Comparison of ENCODE assay signal across 8 cellular contexts in the genomic region with DNA sequence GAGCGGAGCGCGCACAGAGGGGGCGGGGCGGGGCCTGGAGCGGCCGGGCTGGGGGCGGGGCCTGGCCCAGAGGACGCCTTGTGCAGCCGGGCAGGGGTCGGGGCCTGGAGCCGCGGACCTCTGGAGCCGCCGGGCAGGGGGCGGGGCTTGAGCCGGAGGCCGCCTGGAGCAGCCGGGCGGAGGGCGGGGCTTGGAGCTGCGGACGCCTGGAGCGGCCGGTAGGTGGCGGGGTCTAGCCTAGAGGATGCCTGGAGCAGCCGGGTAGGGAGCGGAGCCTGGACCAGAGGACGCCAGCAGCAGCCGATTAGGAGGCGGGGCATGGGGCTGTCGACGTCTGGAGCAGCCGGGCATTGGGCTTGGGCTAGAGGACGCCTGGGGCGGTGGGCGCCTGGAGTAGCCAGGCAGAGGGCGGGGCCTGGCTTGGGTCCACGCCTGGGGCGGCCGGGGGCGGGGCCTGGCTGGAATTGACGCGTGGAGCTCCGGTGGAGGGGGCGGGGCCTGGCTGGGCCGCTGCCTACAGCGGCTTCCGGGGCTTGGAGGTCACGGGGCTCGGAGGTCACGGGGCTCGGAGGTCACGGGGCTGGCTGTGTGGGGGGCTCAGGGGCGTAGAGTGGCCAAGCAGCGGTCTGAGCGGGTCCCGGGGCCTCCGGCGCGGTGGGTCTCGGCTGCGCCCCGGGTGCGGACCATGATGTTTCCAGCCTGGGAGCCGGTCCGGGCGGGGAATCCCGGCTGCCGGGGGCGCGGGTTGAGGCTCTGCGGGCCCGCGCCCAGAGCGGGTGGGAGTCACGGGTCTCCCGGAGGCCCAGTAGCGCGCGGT. TPM values are rescaled to one million over a fixed set of nuclear protein-coding genes. Genes with fewer than 3 reads are reported as not detected.
DNase-seq lines count a peak whose midpoint lies in the region; ATAC-seq and TF ChIP-seq lines count a peak whose summit lies in the region.

A gene (minus strand): TSS at position 13 of the 817 bp plus-strand sequence. CDS start 135 bp downstream, outside the sequence.

- H3K27ac Mint-ChIP-seq in Calu3 (ENCODE audit: unreplicated experiment), result peak within 1 kb of the TSS; percentile 89
- H3K27ac Mint-ChIP-seq in activated CD8-positive, alpha-beta memory T cell treated with anti-CD3 and anti-CD28 coated beads, Interleukin-2, amount 10 ng/mL, durations not matched to agents 7 days and 5 days, result peak within 1 kb of the TSS; percentile 91

- no peaks in the 10 kb centered on the region for H3K27me3 ChIP-seq in HUES48 (ENCODE audit: control insufficient read depth, insufficient read depth, low read length)
- no peaks in the 10 kb centered on the region for H3K27me3 ChIP-seq in NT2/D1 (ENCODE audit: insufficient read depth, insufficient read length)
- H3K27me3 ChIP-seq in endocrine pancreas (ENCODE audit: control insufficient read depth, insufficient read depth, low read length), result no peaks in the 10 kb centered on the region

- H3K9me3 ChIP-seq in HUES48 (ENCODE audit: control insufficient read depth, insufficient read depth, low read length), result no peaks in the 10 kb centered on the region
- H3K9me3 ChIP-seq in NT2/D1 (ENCODE audit: insufficient read depth, low read length), result no peaks in the 10 kb centered on the region
- no peaks in the 10 kb centered on the region for H3K9me3 ChIP-seq in endocrine pancreas (ENCODE audit: control insufficient read depth, low read length)

- CTCF ChIA-PET in Calu3 (lab: Charles Lee), result interaction anchor here (0.5 to 0.7 kb wide), 2 partner anchors 8 to 1465 kb away, joined by 4 to 7 read pairs; no protein-coding TSS in a partner anchor
- CTCF ChIA-PET in activated CD8-positive, alpha-beta memory T cell treated with anti-CD3 and anti-CD28 coated beads, Interleukin-2, amount 10 ng/mL, durations not matched to agents 7 days and 5 days (lab: Charles Lee), result interaction anchor here (0.7 to 2.6 kb wide), 21 partner anchors 9 to 353 kb away, joined by 3 to 15 read pairs (median 4); a partner anchor contains a TSS

- H3K27ac ChIP-seq in HUES48 (ENCODE audit: low read depth, low read length), result peak within 1 kb of the TSS; percentile 98

- peaks cover 23% of the 10 kb centered on the region for H3K4me1 ChIP-seq in HUES48 (ENCODE audit: control insufficient read depth, insufficient read depth, low read length)
- H3K4me1 ChIP-seq in NT2/D1 (ENCODE audit: insufficient read depth, insufficient read length), result peaks cover 2% of the 10 kb centered on the region
- H3K4me1 ChIP-seq in endocrine pancreas (ENCODE audit: control insufficient read depth, insufficient read depth, low read length), result peaks cover 29% of the 10 kb centered on the region

- H3K9me3 Mint-ChIP-seq in Calu3 (ENCODE audit: low read depth, unreplicated experiment), result no peaks in the 10 kb centered on the region
- H3K9me3 Mint-ChIP-seq in activated CD8-positive, alpha-beta memory T cell treated with anti-CD3 and anti-CD28 coated beads, Interleukin-2, amount 10 ng/mL, durations not matched to agents 7 days and 5 days (ENCODE audit: low read depth), result no peaks in the 10 kb centered on the region

- peak; percentile 36 for TF ChIP-seq CTCF in Calu3 (IDR thresholded peaks at IDR 0.05; ENCODE audit: unreplicated experiment)

- H3K4me3 Mint-ChIP-seq in Calu3 (ENCODE audit: low read depth, unreplicated experiment), result peak within 1 kb of the TSS; percentile 65
- H3K4me3 Mint-ChIP-seq in activated CD8-positive, alpha-beta memory T cell treated with anti-CD3 and anti-CD28 coated beads, Interleukin-2, amount 10 ng/mL, durations not matched to agents 7 days and 5 days, result peak within 1 kb of the TSS; percentile 90

- H3K9ac ChIP-seq in HUES48 (ENCODE audit: low read depth, low read length) (peak within 1 kb of the TSS; percentile 99), NT2/D1 (ENCODE audit: insufficient read length, low read depth) (peak within 1 kb of the TSS; percentile 100), endocrine pancreas (ENCODE audit: control insufficient read depth, insufficient read depth, low read length) (peak within 1 kb of the TSS; percentile 86)

- ATAC-seq in GM21390 (IDR thresholded peaks at IDR 0.05; ENCODE audit: unreplicated experiment), result peak; percentile 72
- ATAC-seq in activated CD8-positive, alpha-beta memory T cell treated with anti-CD3 and anti-CD28 coated beads, Interleukin-2, amount 10 ng/mL, durations not matched to agents 7 days and 5 days, result peak; percentile 84

- intact Hi-C loops in Calu3 (cut with micrococcal nuclease; ENCODE audit: unreplicated experiment), result loop anchor here (10.0 kb wide), 1 partner anchor 140 kb away; no protein-coding TSS in a partner anchor

- H3K27me3 Mint-ChIP-seq in Calu3 (ENCODE audit: unreplicated experiment), result no peaks in the 10 kb centered on the region
- no peaks in the 10 kb centered on the region for H3K27me3 Mint-ChIP-seq in activated CD8-positive, alpha-beta memory T cell treated with anti-CD3 and anti-CD28 coated beads, Interleukin-2, amount 10 ng/mL, durations not matched to agents 7 days and 5 days

- no peaks in the 10 kb centered on the region for H3K4me1 Mint-ChIP-seq in Calu3 (ENCODE audit: low read depth, unreplicated experiment)
- peaks cover 42% of the 10 kb centered on the region for H3K4me1 Mint-ChIP-seq in activated CD8-positive, alpha-beta memory T cell treated with anti-CD3 and anti-CD28 coated beads, Interleukin-2, amount 10 ng/mL, durations not matched to agents 7 days and 5 days

- no TSS peak for BruUV-seq in Calu3 (replicated peaks; lab: Mats Ljungman, UMichigan)

- H3K36me3 ChIP-seq in HUES48 (ENCODE audit: control insufficient read depth, insufficient read depth, low read length), result peaks cover 5% of the 10 kb centered on the region
- peaks cover 9% of the 10 kb centered on the region for H3K36me3 ChIP-seq in NT2/D1 (ENCODE audit: insufficient read depth, insufficient read length, low read length)
- H3K36me3 ChIP-seq in endocrine pancreas (ENCODE audit: control insufficient read depth, insufficient read depth, low read length), result no peaks in the 10 kb centered on the region

- peak within 1 kb of the TSS; percentile 98 for H3K4me3 ChIP-seq in HUES48 (ENCODE audit: low read depth, low read length)
- H3K4me3 ChIP-seq in NT2/D1 (ENCODE audit: insufficient read length, low read depth), result peak within 1 kb of the TSS; percentile 97
- H3K4me3 ChIP-seq in endocrine pancreas (ENCODE audit: control insufficient read depth, insufficient read depth, low read length), result peak within 1 kb of the TSS; percentile 94

- peak; percentile 94 for DNase-seq in Calu3
- peak; percentile 98 for DNase-seq in NT2/D1 (ENCODE audit: low read depth, low spot score)
- DNase-seq in activated CD8-positive, alpha-beta memory T cell treated with anti-CD3 and anti-CD28 coated beads, Interleukin-2, amount 10 ng/mL, durations not matched to agents 7 days and 5 days, result peak; percentile 98
- DNase-seq in mesenteric fat pad (ENCODE audit: low spot score), result peak; percentile 99
- DNase-seq in stimulated activated CD8-positive, alpha-beta memory T cell treated with anti-CD3 and anti-CD28 coated beads, Interleukin-15, amount 100 ng/mL, for 24 hours (ENCODE audit: low read depth), result peak; percentile 89

- H3K36me3 Mint-ChIP-seq in Calu3 (ENCODE audit: insufficient read depth, unreplicated experiment), result peaks cover 48% of the 10 kb centered on the region
- H3K36me3 Mint-ChIP-seq in activated CD8-positive, alpha-beta memory T cell treated with anti-CD3 and anti-CD28 coated beads, Interleukin-2, amount 10 ng/mL, durations not matched to agents 7 days and 5 days, result peaks cover 19% of the 10 kb centered on the region

RNA-seq across cellular contexts. Expression of the gene that starts here (rescaled TPM):
- total RNA-seq in Calu3 (2022) (109 and 120 TPM in 2 replicates), mesenteric fat pad (115 TPM)
- total RNA-seq in activated CD8-positive, alpha-beta memory T cell treated with anti-CD3 and anti-CD28 coated beads, Interleukin-2, amount 10 ng/mL, durations not matched to agents 7 days and 5 days, result 100 to 1,000 TPM; 120 to 143 TPM

Comparison
In these comparisons a context has a peak if more than half of its experiments do, and no peak if none do; other contexts are left out.
1. Peak in every context shown above with its lines: DNase-seq, ATAC-seq, H3K4me3 ChIP-seq and H3K27ac ChIP-seq.